ENCODE assay signal across 1 cellular context in the genomic region with DNA sequence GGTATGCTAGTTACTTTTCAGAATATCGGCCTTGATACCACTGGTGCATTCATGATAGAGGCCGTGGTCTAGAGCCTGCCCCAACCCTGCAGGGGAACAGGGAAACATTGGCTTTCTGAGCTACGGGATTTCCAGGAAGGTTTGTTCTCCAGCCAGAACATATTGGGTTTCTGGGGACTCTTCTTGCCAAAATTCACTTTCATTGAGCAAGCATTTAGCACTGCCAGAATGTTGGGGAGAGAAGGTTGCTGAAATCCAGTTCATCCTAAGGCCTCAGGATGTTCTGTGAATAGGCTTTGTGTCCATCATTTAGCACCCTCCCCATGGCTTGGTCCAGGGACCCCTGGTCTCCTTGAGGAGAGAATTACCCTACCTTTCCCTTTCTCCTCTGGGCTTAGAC.
TF ChIP-seq lines count a peak whose summit lies in the region.

No MANE protein-coding gene starts in this region.

TF ChIP-seq in WTC11, 78 proteins besides CTCF, POLR2A, EP300 and RAD21 (continued from another document):
- TF ChIP-seq, protein P1, sequence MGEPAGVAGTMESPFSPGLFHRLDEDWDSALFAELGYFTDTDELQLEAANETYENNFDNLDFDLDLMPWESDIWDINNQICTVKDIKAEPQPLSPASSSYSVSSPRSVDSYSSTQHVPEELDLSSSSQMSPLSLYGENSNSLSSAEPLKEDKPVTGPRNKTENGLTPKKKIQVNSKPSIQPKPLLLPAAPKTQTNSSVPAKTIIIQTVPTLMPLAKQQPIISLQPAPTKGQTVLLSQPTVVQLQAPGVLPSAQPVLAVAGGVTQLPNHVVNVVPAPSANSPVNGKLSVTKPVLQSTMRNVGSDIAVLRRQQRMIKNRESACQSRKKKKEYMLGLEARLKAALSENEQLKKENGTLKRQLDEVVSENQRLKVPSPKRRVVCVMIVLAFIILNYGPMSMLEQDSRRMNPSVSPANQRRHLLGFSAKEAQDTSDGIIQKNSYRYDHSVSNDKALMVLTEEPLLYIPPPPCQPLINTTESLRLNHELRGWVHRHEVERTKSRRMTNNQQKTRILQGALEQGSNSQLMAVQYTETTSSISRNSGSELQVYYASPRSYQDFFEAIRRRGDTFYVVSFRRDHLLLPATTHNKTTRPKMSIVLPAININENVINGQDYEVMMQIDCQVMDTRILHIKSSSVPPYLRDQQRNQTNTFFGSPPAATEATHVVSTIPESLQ (CRISPR knock-in tag; IDR thresholded peaks at IDR 0.05): no peak
- TF ChIP-seq CBFB (CRISPR knock-in tag; IDR thresholded peaks at IDR 0.05; ENCODE audit: low read depth): no peak
- TF ChIP-seq, protein P2, sequence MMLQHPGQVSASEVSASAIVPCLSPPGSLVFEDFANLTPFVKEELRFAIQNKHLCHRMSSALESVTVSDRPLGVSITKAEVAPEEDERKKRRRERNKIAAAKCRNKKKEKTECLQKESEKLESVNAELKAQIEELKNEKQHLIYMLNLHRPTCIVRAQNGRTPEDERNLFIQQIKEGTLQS (CRISPR knock-in tag; conservative IDR thresholded peaks at IDR 0.05): no peak
- TF ChIP-seq, protein P3, sequence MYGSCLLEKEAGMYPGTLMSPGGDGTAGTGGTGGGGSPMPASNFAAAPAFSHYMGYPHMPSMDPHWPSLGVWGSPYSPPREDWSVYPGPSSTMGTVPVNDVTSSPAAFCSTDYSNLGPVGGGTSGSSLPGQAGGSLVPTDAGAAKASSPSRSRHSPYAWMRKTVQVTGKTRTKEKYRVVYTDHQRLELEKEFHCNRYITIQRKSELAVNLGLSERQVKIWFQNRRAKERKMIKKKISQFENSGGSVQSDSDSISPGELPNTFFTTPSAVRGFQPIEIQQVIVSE (CRISPR knock-in tag; IDR thresholded peaks at IDR 0.05; ENCODE audit: borderline replicate concordance): no peak
- TF ChIP-seq FOXP1 (CRISPR knock-in tag; IDR thresholded peaks at IDR 0.05; ENCODE audit: borderline replicate concordance): no peak
- no peak for TF ChIP-seq ZNF423 (CRISPR knock-in tag; IDR thresholded peaks at IDR 0.05)
